In genomic region chr19:49812452-49812996, GRCh38 we compare ENCODE assay signal across 8 cellular contexts.
A peak's percentile ranks its signal among the peaks of the same experiment; 100 is the strongest.
DNase-seq lines count a peak whose midpoint lies in the region; ATAC-seq and TF ChIP-seq lines count a peak whose summit lies in the region.

No MANE protein-coding gene starts in this region.

- peak overlapping the region; percentile 96 for H3K27ac Mint-ChIP-seq in central memory CD8-positive, alpha-beta T cell (ENCODE audit: low read depth)

- H3K4me3 ChIP-seq in ACC112 (ENCODE audit: low read depth, low read length): peak overlapping the region; percentile 91
- no peak overlapping the region for H3K4me3 ChIP-seq in KMS-11 (IDR thresholded peaks at IDR 0.05; ENCODE audit: insufficient read depth, low read depth, low read length)
- peak overlapping the region; percentile 64 to 99 for H3K4me3 ChIP-seq in muscle layer of duodenum (ENCODE audit: low read depth in 1 of 2, low read length in 2 of 2)

- peak overlapping the region; percentile 72 for H3K4me2 ChIP-seq in KMS-11

- H3K4me1 ChIP-seq in ACC112 (ENCODE audit: control insufficient read depth, insufficient read depth, low read length, unreplicated experiment) (peaks cover 11% of the 10 kb centered on the region), KMS-11 (ENCODE audit: low read depth, poor library complexity, severe bottlenecking) (peaks cover 41% of the 10 kb centered on the region), muscle layer of duodenum (ENCODE audit: control insufficient read depth in 1 of 2, insufficient read depth in 2 of 2, low read length in 2 of 2) (peaks cover 0 to 21% of the 10 kb centered on the region in 2 donors)

- H3K27me3 ChIP-seq in ACC112 (ENCODE audit: insufficient read depth, low read length) (no peaks in the 10 kb centered on the region), KMS-11 (ENCODE audit: insufficient read depth, low read depth) (no peaks in the 10 kb centered on the region), muscle layer of duodenum (ENCODE audit: low read depth, low read length) (no peaks in the 10 kb centered on the region)

- no peaks in the 10 kb centered on the region for H3K9me3 ChIP-seq in muscle layer of duodenum (ENCODE audit: control insufficient read depth in 1 of 2, low read length in 2 of 2)

- no peaks in the 10 kb centered on the region for H3K79me2 ChIP-seq in ACC112 (ENCODE audit: control insufficient read depth, insufficient read depth, low read length, unreplicated experiment)
- no peaks in the 10 kb centered on the region for H3K79me2 ChIP-seq in KMS-11 (ENCODE audit: insufficient read depth, low read depth)

- no peaks in the 10 kb centered on the region for H4K20me1 ChIP-seq in KMS-11 (ENCODE audit: insufficient read depth)

- peaks cover 21% of the 10 kb centered on the region for H3K36me3 Mint-ChIP-seq in central memory CD8-positive, alpha-beta T cell (ENCODE audit: insufficient read depth)

- H3K27me3 Mint-ChIP-seq in central memory CD8-positive, alpha-beta T cell: no peaks in the 10 kb centered on the region

- peak overlapping the region; percentile 92 for H3K4me3 Mint-ChIP-seq in central memory CD8-positive, alpha-beta T cell

- H2AFZ ChIP-seq in ACC112 (ENCODE audit: low read length, unreplicated experiment): no peak overlapping the region
- H2AFZ ChIP-seq in KMS-11 (ENCODE audit: low read depth): peak overlapping the region; percentile 74

- H3K27ac ChIP-seq in ACC112 (ENCODE audit: low read depth, low read length): peak overlapping the region; percentile 96
- peak overlapping the region; percentile 71 for H3K27ac ChIP-seq in KMS-11
- peak overlapping the region; percentile 99 for H3K27ac ChIP-seq in muscle layer of duodenum (ENCODE audit: low read length)

- 0 out of 2 replicates have a peak, but pooled peaks cover 4% of the 10 kb centered on the region for H3K36me3 ChIP-seq in ACC112 (ENCODE audit: insufficient read depth, low read length)
- no peaks in the 10 kb centered on the region for H3K36me3 ChIP-seq in KMS-11 (ENCODE audit: insufficient read depth)
- peaks cover 0 to 2% of the 10 kb centered on the region in 2 donors for H3K36me3 ChIP-seq in muscle layer of duodenum (ENCODE audit: control insufficient read depth in 1 of 2, insufficient read depth in 2 of 2, low read length in 2 of 2)

- DNase-seq in central memory CD8-positive, alpha-beta T cell (ENCODE audit: low spot score in 2 of 2): no peak
- DNase-seq in medulla oblongata (ENCODE audit: extremely low spot score) (no peak), T-helper 9 cell (no peak)

- H3K4me1 Mint-ChIP-seq in central memory CD8-positive, alpha-beta T cell: peaks cover 45% of the 10 kb centered on the region

- H3K9me3 Mint-ChIP-seq in central memory CD8-positive, alpha-beta T cell: no peaks in the 10 kb centered on the region

- H3K9ac ChIP-seq in KMS-11: peak overlapping the region; percentile 69

- no peak for TF ChIP-seq CTCF in KMS-11 (conservative IDR thresholded peaks at IDR 0.05; ENCODE audit: low read depth, low read length)

- ATAC-seq in central memory CD8-positive, alpha-beta T cell (replicated peaks; ENCODE audit: extremely low read depth, poor library complexity, severe bottlenecking): no peak
- ATAC-seq in GM19467 (IDR thresholded peaks at IDR 0.05; ENCODE audit: unreplicated experiment) (no peak), GM21576 (IDR thresholded peaks at IDR 0.05; ENCODE audit: unreplicated experiment) (no peak)
